In the genomic region with DNA sequence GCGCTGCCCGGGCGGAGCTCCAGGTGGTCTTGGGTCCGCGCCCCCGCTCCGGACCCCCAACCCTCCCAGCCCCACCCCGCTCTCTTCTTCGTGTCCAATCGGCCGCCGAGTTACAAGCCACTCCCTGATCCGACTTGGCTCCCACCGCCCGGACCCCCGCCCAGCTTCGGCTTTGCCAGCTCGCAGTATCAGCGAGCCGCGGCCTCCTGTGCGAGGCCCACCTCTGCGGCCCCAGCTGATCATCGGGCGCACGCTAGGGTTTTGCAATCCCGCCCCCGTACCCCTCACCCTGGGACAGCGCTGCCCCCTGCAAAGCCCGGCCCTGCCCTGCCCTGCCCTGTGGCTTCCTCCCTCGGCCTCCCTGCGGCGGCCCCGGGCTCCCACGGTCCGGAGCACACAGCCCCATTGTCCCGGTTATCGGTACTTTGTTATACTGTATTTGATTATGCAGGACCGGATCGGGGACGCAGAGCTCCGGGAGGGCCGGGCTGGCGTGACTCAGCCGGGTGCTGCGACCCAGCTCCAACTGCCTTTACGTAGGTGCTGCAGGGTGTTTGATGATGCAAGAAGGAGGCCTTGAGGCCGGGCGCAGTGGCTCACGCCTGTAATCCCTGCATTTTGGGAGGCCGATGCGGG, we compare ENCODE assay signal across 8 cellular contexts. TPM values are rescaled to one million over a fixed set of nuclear protein-coding genes. Genes with fewer than 3 reads are reported as not detected.
A peak's percentile ranks its signal among the peaks of the same experiment; 100 is the strongest.
DNase-seq lines count a peak whose midpoint lies in the region; ATAC-seq and TF ChIP-seq lines count a peak whose summit lies in the region.

No MANE protein-coding gene starts in this region.

- peak overlapping the region; percentile 61 to 65 for H3K18ac ChIP-seq in mesenchymal stem cell (ENCODE audit: low read depth in 1 of 2, low read length in 2 of 2)

- H2BK5ac ChIP-seq in mesenchymal stem cell (ENCODE audit: low read depth, low read length, poor library complexity, severe bottlenecking), result no peak overlapping the region

- H3K4me2 ChIP-seq in mesenchymal stem cell (ENCODE audit: low read length, poor library complexity, severe bottlenecking), result peak overlapping the region; percentile 92

- no peak overlapping the region for H2AK5ac ChIP-seq in mesenchymal stem cell (ENCODE audit: low read length, severe bottlenecking)

- H3K14ac ChIP-seq in mesenchymal stem cell (ENCODE audit: low read length in 2 of 2), result peak overlapping the region in 1 of 2 experiments; percentile 86

- H3K79me1 ChIP-seq in mesenchymal stem cell (replicated peaks; ENCODE audit: low read length, poor library complexity, severe bottlenecking), result no peaks in the 10 kb centered on the region

- whole genome bisulfite sequencing in mesenchymal stem cell, result 13% methylated on average over 51 of the region's 52 CpGs
- 17% methylated on average over 52 of the region's 52 CpGs for WGBS in thymus

- no peak for TF ChIP-seq CTCF in coronary artery (IDR thresholded peaks at IDR 0.05)

- H3K4ac ChIP-seq in mesenchymal stem cell (ENCODE audit: low read depth in 1 of 2, low read length in 2 of 2), result no peak overlapping the region

- DNase-seq in M059J (ENCODE audit: low read depth), result peak; percentile 40
- no peak for DNase-seq in coronary artery (ENCODE audit: low spot score)
- DNase-seq in mesenchymal stem cell, result peak; percentile 54
- DNase-seq in OCI-M1 (lab: John Stamatoyannopoulos, UW), result no peak

- H3K4me1 ChIP-seq in mesenchymal stem cell (ENCODE audit: control insufficient read depth, insufficient read depth, low read depth, low read length) (peaks cover 20% of the 10 kb centered on the region), thymus (ENCODE audit: control insufficient read depth, insufficient read depth, low read length) (peaks cover 12% of the 10 kb centered on the region)

- no peak overlapping the region for H3K9ac ChIP-seq in mesenchymal stem cell (ENCODE audit: low read length)

- H2BK15ac ChIP-seq in mesenchymal stem cell (ENCODE audit: low read depth, poor library complexity, severe bottlenecking), result no peak overlapping the region

- no peak overlapping the region for H4K91ac ChIP-seq in mesenchymal stem cell (ENCODE audit: low read length)

- no peaks in the 10 kb centered on the region for H3K9me3 ChIP-seq in mesenchymal stem cell (ENCODE audit: control insufficient read depth, low read length)
- H3K9me3 ChIP-seq in thymus (ENCODE audit: control insufficient read depth), result no peaks in the 10 kb centered on the region

- peaks cover 19 to 52% of the 10 kb centered on the region in 2 experiments for H3K36me3 ChIP-seq in mesenchymal stem cell (ENCODE audit: control insufficient read depth in 1 of 2, insufficient read depth in 2 of 2, low read depth in 1 of 2, low read length in 2 of 2)
- peaks cover 40% of the 10 kb centered on the region for H3K36me3 ChIP-seq in thymus (ENCODE audit: control insufficient read depth, insufficient read depth)

- H2BK120ac ChIP-seq in mesenchymal stem cell (ENCODE audit: low read depth, low read length), result peak overlapping the region; percentile 64

- H3K27ac ChIP-seq in coronary artery (no peak overlapping the region), mesenchymal stem cell (ENCODE audit: low read length, poor library complexity, severe bottlenecking) (no peak overlapping the region), thymus (ENCODE audit: low read depth) (peak overlapping the region; percentile 82)

- no peak overlapping the region for H2AFZ ChIP-seq in mesenchymal stem cell (ENCODE audit: low read depth, low read length)

- peak overlapping the region in 1 of 2 experiments; percentile 85 for H3K23ac ChIP-seq in mesenchymal stem cell (ENCODE audit: low read length in 2 of 2)

- H3K27me3 ChIP-seq in mesenchymal stem cell (ENCODE audit: control insufficient read depth in 1 of 2, insufficient read depth in 1 of 2, low read length in 2 of 2) (peaks cover 0 to 6% of the 10 kb centered on the region in 2 experiments), thymus (ENCODE audit: control insufficient read depth, insufficient read depth) (no peaks in the 10 kb centered on the region)

- ATAC-seq in GM18511 (IDR thresholded peaks at IDR 0.05; ENCODE audit: unreplicated experiment) (peak; percentile 32), HG03571 (IDR thresholded peaks at IDR 0.05; ENCODE audit: unreplicated experiment) (no peak)
- ATAC-seq in activated CD4-positive, CD25-positive, alpha-beta regulatory T cell treated with anti-CD3 and anti-CD28 coated beads, Interleukin-2, amount 50 U/mL, for 24 hours, result peak; percentile 39 to 55

- H4K8ac ChIP-seq in mesenchymal stem cell (ENCODE audit: low read length), result peak overlapping the region; percentile 27

- H3K4me3 ChIP-seq in coronary artery (peak overlapping the region; percentile 71), mesenchymal stem cell (ENCODE audit: insufficient read depth in 1 of 2, low read depth in 1 of 2, low read length in 2 of 2) (peak overlapping the region in 1 of 2 experiments; percentile 74), thymus (ENCODE audit: low read length) (peak overlapping the region; percentile 84)

- no peak overlapping the region for H2BK12ac ChIP-seq in mesenchymal stem cell (ENCODE audit: low read length in 2 of 2)

RNA-seq across cellular contexts. Expression of a gene that starts 0.6 kb away (rescaled TPM):
- total RNA-seq in M059J (2014; rRNA removed; shearing (Covaris generic)), result 5.0 and 7.7 TPM in 2 replicates
- 4.7 TPM for polyA plus RNA-seq in mesenchymal stem cell (2013, experiment 1 of 2)
- polyA plus RNA-seq in mesenchymal stem cell (2013, experiment 2 of 2), result 4.4 TPM
- 53.8 TPM for polyA plus RNA-seq in thymus

RNA-seq across cellular contexts. Expression of a gene that starts 10.1 kb away (rescaled TPM):
- total RNA-seq in M059J (2014; rRNA removed; shearing (Covaris generic)), result 0.54 and 0.94 TPM in 2 replicates
- 1.1 TPM for polyA plus RNA-seq in mesenchymal stem cell (2013, experiment 1 of 2)
- 0.71 TPM for polyA plus RNA-seq in mesenchymal stem cell (2013, experiment 2 of 2)
- polyA plus RNA-seq in thymus, result 26.7 TPM

RNA-seq across cellular contexts. Expression of a gene that starts 14.8 kb away (rescaled TPM):
- total RNA-seq in M059J (2014; rRNA removed; shearing (Covaris generic)), result 9.5 and 12.4 TPM in 2 replicates
- 10.7 TPM for polyA plus RNA-seq in mesenchymal stem cell (2013, experiment 1 of 2)
- 9.9 TPM for polyA plus RNA-seq in mesenchymal stem cell (2013, experiment 2 of 2)
- 37.3 TPM for polyA plus RNA-seq in thymus

RNA-seq across cellular contexts. Expression of a gene that starts 34.9 kb away (rescaled TPM):
- 78.0 and 95.4 TPM in 2 replicates for total RNA-seq in M059J (2014; rRNA removed; shearing (Covaris generic))
- 30.7 TPM for polyA plus RNA-seq in mesenchymal stem cell (2013, experiment 1 of 2)
- 29.8 TPM for polyA plus RNA-seq in mesenchymal stem cell (2013, experiment 2 of 2)
- 59.1 TPM for polyA plus RNA-seq in thymus

RNA-seq across cellular contexts. Expression of a gene that starts 40.0 kb away (rescaled TPM):
- total RNA-seq in M059J (2014; rRNA removed; shearing (Covaris generic)), result 9.0 and 10.9 TPM in 2 replicates
- 5.0 TPM for polyA plus RNA-seq in mesenchymal stem cell (2013, experiment 1 of 2)
- 5.0 TPM for polyA plus RNA-seq in mesenchymal stem cell (2013, experiment 2 of 2)
- polyA plus RNA-seq in thymus, result 66.6 TPM

Comparison
In these comparisons a context has a peak if more than half of its experiments do, and no peak if none do; other contexts are left out.
1. DNase-seq: peak in M059J (single experiment) and mesenchymal stem cell (single experiment); none in coronary artery (single experiment) and OCI-M1 (single experiment).